Comparison of ENCODE assay signal across 11 cellular contexts in genomic region chr11:2142762-2143202, GRCh38. TPM values are rescaled to one million over a fixed set of nuclear protein-coding genes. Genes with fewer than 3 reads are reported as not detected.
DNase-seq lines count a peak whose midpoint lies in the region; ATAC-seq and TF ChIP-seq lines count a peak whose summit lies in the region.
"Had no signal": no experiment of that assay in that cellular context is flagged by ENCODE, and none has a peak within 500 bp of the region (broad histone marks: within the 10 kb centered on the region; RNA-seq: fewer than 3 reads in every experiment).

No MANE protein-coding gene starts in this region.

- intact Hi-C loops in mucosa of descending colon (cut with DNase I, micrococcal nuclease): no loop called here

- H3K27ac Mint-ChIP-seq in CD8-positive, alpha-beta memory T cell: no peak overlapping the region
- H3K27ac Mint-ChIP-seq: dendritic cell treated with granulocyte-macrophage colony-stimulating factor and Interleukin-4, amounts not matched to agents 40 ng/mL and 50 ng/mL, for 4 days had no signal

- no peaks in the 10 kb centered on the region for H3K36me3 Mint-ChIP-seq in CD8-positive, alpha-beta memory T cell

- no peak overlapping the region for H3K27ac ChIP-seq in CD8-positive, alpha-beta memory T cell (ENCODE audit: low read depth, low read length)
- H3K27ac ChIP-seq: WERI-Rb-1 had no signal

- DNase-seq in stimulated activated naive CD4-positive, alpha-beta T cell treated with Interleukin-2 at 50 U/mL for 16 hours (lab: John Stamatoyannopoulos, UW): peak; percentile 47
- no peak for DNase-seq in stimulated activated naive CD4-positive, alpha-beta T cell (lab: John Stamatoyannopoulos, UW)
- DNase-seq in activated T-cell treated with anti-CD3 and anti-CD28 coated beads, Interleukin-2, amount 50 U/mL, for 48 hours: peak; percentile 64 to 68
- DNase-seq in kidney tubule cell (ENCODE audit: low spot score): peak; percentile 56
- DNase-seq in NCI-H1436 (lab: John Stamatoyannopoulos, UW): no peak
- no peak for DNase-seq in mucosa of descending colon
- no peak for DNase-seq in MV-4-11 (lab: John Stamatoyannopoulos, UW)
- DNase-seq in CD8-positive, alpha-beta memory T cell: no peak
- DNase-seq: C1 segment of cervical spinal cord, WERI-Rb-1 had no signal

- no peaks in the 10 kb centered on the region for H3K36me3 ChIP-seq in mucosa of descending colon (ENCODE audit: low read depth)
- no peaks in the 10 kb centered on the region for H3K36me3 ChIP-seq in CD8-positive, alpha-beta memory T cell (ENCODE audit: insufficient read depth, low read length)
- H3K36me3 ChIP-seq: WERI-Rb-1 had no signal

- H3K4me1 ChIP-seq in mucosa of descending colon (ENCODE audit: low read depth): peaks cover 1% of the 10 kb centered on the region
- no peaks in the 10 kb centered on the region for H3K4me1 ChIP-seq in CD8-positive, alpha-beta memory T cell (ENCODE audit: insufficient read depth, low read length)

- POLR2A ChIA-PET in CD8-positive, alpha-beta memory T cell (lab: Charles Lee): no interaction called here

- H3K4me3 ChIP-seq in mucosa of descending colon: no peak overlapping the region
- no peak overlapping the region for H3K4me3 ChIP-seq in CD8-positive, alpha-beta memory T cell (ENCODE audit: low read length)

- CTCF ChIA-PET in CD8-positive, alpha-beta memory T cell (lab: Charles Lee): interaction anchor here (2.0 to 2.2 kb wide), 2 partner anchors 9 to 107 kb away, joined by 4 to 6 read pairs; no protein-coding TSS in a partner anchor

- no peak for ATAC-seq in mucosa of descending colon

- H3K4me1 Mint-ChIP-seq in CD8-positive, alpha-beta memory T cell: peaks cover 2 to 11% (median 4%) of the 10 kb centered on the region in 3 donors

- H3K27me3 ChIP-seq in CD8-positive, alpha-beta memory T cell (ENCODE audit: insufficient read depth, low read length, poor library complexity, severe bottlenecking): peaks cover 36% of the 10 kb centered on the region

- TF ChIP-seq CTCF in mucosa of descending colon (IDR thresholded peaks at IDR 0.05): no peak

- no peaks in the 10 kb centered on the region for H3K9me3 ChIP-seq in mucosa of descending colon
- H3K9me3 ChIP-seq in CD8-positive, alpha-beta memory T cell (ENCODE audit: low read length): no peaks in the 10 kb centered on the region

- H3K27me3 Mint-ChIP-seq in CD8-positive, alpha-beta memory T cell: peaks cover 50 to 52% of the 10 kb centered on the region in 2 donors

- H3K4me3 Mint-ChIP-seq in CD8-positive, alpha-beta memory T cell: peak overlapping the region in 1 of 7 donors; percentile 11
- H3K4me3 Mint-ChIP-seq: dendritic cell treated with granulocyte-macrophage colony-stimulating factor and Interleukin-4, amounts not matched to agents 40 ng/mL and 50 ng/mL, for 4 days had no signal

- no peaks in the 10 kb centered on the region for H3K9me3 Mint-ChIP-seq in CD8-positive, alpha-beta memory T cell
- H3K9me3 Mint-ChIP-seq: dendritic cell treated with granulocyte-macrophage colony-stimulating factor and Interleukin-4, amounts not matched to agents 40 ng/mL and 50 ng/mL, for 4 days had no signal

RNA-seq across cellular contexts. Expression of gene IGF2, which starts 3.6 kb away (rescaled TPM):
- total RNA-seq in mucosa of descending colon: 10 to 100 TPM in 2 of 3 donors, 1 to 10 TPM in 1; 7.6 to 27.6 (median 12.1) TPM
- total RNA-seq in CD8-positive, alpha-beta memory T cell: 1 to 10 TPM; 3.3 to 3.5 TPM
- not detected for polyA plus RNA-seq in CD8-positive, alpha-beta memory T cell

RNA-seq across cellular contexts. Expression of gene INS, which starts 18.2 kb away (rescaled TPM):
- total RNA-seq in mucosa of descending colon: not detected
- not detected for total RNA-seq in CD8-positive, alpha-beta memory T cell
- polyA plus RNA-seq in CD8-positive, alpha-beta memory T cell: not detected

RNA-seq across cellular contexts. Expression of gene TH, which starts 28.8 kb away (rescaled TPM):
- total RNA-seq in mucosa of descending colon: under 1 TPM in 1 of 3 donors, not detected in 2; 0.17 TPM
- total RNA-seq in CD8-positive, alpha-beta memory T cell: not detected
- polyA plus RNA-seq in CD8-positive, alpha-beta memory T cell: not detected

Comparison
In these comparisons a context has a peak if more than half of its experiments do, and no peak if none do; other contexts are left out.
1. DNase-seq: peak in stimulated activated naive CD4-positive, alpha-beta T cell treated with Interleukin-2 at 50 U/mL for 16 hours (single experiment), activated T-cell treated with anti-CD3 and anti-CD28 coated beads, Interleukin-2, amount 50 U/mL, for 48 hours (2 of 2) and kidney tubule cell (single experiment); none in stimulated activated naive CD4-positive, alpha-beta T cell (0 of 6), NCI-H1436 (single experiment), mucosa of descending colon (0 of 3), MV-4-11 (single experiment) and CD8-positive, alpha-beta memory T cell (0 of 5).